In genomic region chr13:70941454-70941853, GRCh38 we compare ENCODE assay signal across 22 cellular contexts.
DNase-seq lines count a peak whose midpoint lies in the region; ATAC-seq, FAIRE-seq and TF ChIP-seq lines count a peak whose summit lies in the region.
"Had no signal": no experiment of that assay in that cellular context is flagged by ENCODE, and none has a peak within 500 bp of the region (broad histone marks: within the 10 kb centered on the region; RNA-seq: fewer than 3 reads in every experiment).

No MANE protein-coding gene starts in this region.

- H3K27ac ChIP-seq in liver (ENCODE audit: low read depth in 1 of 2, low read length in 2 of 2) (no peak overlapping the region), small intestine (ENCODE audit: low read depth in 1 of 2, low read length in 1 of 2) (no peak overlapping the region)
- H3K27ac ChIP-seq: 22Rv1; A549; BLaER1 treated with 17β-estradiol and CSF1 and Interleukin-3, amounts not matched to agents 10 nM and 100 nM; C4-2B had no signal

- no peak for TF ChIP-seq RAD21 in liver (IDR thresholded peaks at IDR 0.05)

- H3K36me3 ChIP-seq in liver (ENCODE audit: control insufficient read depth in 4 of 4, insufficient read depth in 3 of 4, low read depth in 1 of 4, low read length in 3 of 4) (no peaks in the 10 kb centered on the region), small intestine (ENCODE audit: control insufficient read depth in 2 of 2, insufficient read depth in 2 of 2, low read length in 2 of 2) (no peaks in the 10 kb centered on the region)
- H3K36me3 ChIP-seq: BLaER1 treated with 17β-estradiol and CSF1 and Interleukin-3, amounts not matched to agents 10 nM and 100 nM had no signal

- WGBS in liver = 23% methylated on average over 1 of the region's 1 CpG
- 21 to 51% (median 23%) methylated on average over 1 of the region's 1 CpG for WGBS in small intestine, 3 donors

- FAIRE-seq in small intestine (lab: Jason Lieb, UNC) = no peak
- FAIRE-seq: A549, G401.6, GM12891, GM19239 had no signal

- no peak for TF ChIP-seq CTCF in liver (IDR thresholded peaks at IDR 0.05; ENCODE audit: low read depth, low read length, missing input control)

- H3K9ac ChIP-seq in liver (ENCODE audit: low read depth in 1 of 2, low read length in 2 of 2) = no peak overlapping the region
- H3K9ac ChIP-seq: BLaER1 treated with 17β-estradiol and CSF1 and Interleukin-3, amounts not matched to agents 10 nM and 100 nM had no signal

- H3K4me3 ChIP-seq in liver (ENCODE audit: low read depth in 1 of 3, low read length in 3 of 3) (no peak overlapping the region), small intestine (ENCODE audit: low read depth in 1 of 2, low read length in 2 of 2) (no peak overlapping the region)
- H3K4me3 ChIP-seq: A549; BLaER1 treated with 17β-estradiol and CSF1 and Interleukin-3, amounts not matched to agents 10 nM and 100 nM had no signal

- ATAC-seq in left lobe of liver (peak; percentile 71), GM18858 (IDR thresholded peaks at IDR 0.05; ENCODE audit: unreplicated experiment) (no peak)
- ATAC-seq: A549; CD8-positive, alpha-beta T cell had no signal

- peaks cover 0 to 1% (median 0%) of the 10 kb centered on the region in 4 donors for H3K4me1 ChIP-seq in liver (ENCODE audit: control insufficient read depth in 4 of 4, insufficient read depth in 4 of 4, low read length in 3 of 4)
- H3K4me1 ChIP-seq in small intestine (ENCODE audit: control insufficient read depth in 2 of 2, insufficient read depth in 1 of 2, low read depth in 1 of 2, low read length in 1 of 2) = no peaks in the 10 kb centered on the region
- H3K4me1 ChIP-seq: A549 had no signal

- H3K9me3 ChIP-seq in liver (ENCODE audit: control insufficient read depth in 4 of 4, low read length in 3 of 4) (no peaks in the 10 kb centered on the region), small intestine (ENCODE audit: control insufficient read depth, low read depth) (no peaks in the 10 kb centered on the region)
- H3K9me3 ChIP-seq: A549; BLaER1 treated with 17β-estradiol and CSF1 and Interleukin-3, amounts not matched to agents 10 nM and 100 nM; Caco-2 had no signal

- H3K27me3 ChIP-seq in liver (ENCODE audit: control insufficient read depth in 4 of 4, insufficient read depth in 4 of 4, low read length in 3 of 4) = no peaks in the 10 kb centered on the region
- H3K27me3 ChIP-seq in small intestine (ENCODE audit: control insufficient read depth in 2 of 2, insufficient read depth in 2 of 2, low read length in 2 of 2) = no peaks in the 10 kb centered on the region
- H3K27me3 ChIP-seq: BLaER1 treated with 17β-estradiol and CSF1 and Interleukin-3, amounts not matched to agents 10 nM and 100 nM had no signal

- DNase-seq in DMS53 (lab: John Stamatoyannopoulos, UW) = peak; percentile 0
- DNase-seq in DMS53 treated with DMSO at 0.1 percent for 48 hours (lab: John Stamatoyannopoulos, UW; ENCODE audit: unreplicated experiment) = no peak
- DNase-seq in left lobe of liver (ENCODE audit: low spot score) = no peak
- peak; percentile 1 for DNase-seq in small intestine
- no peak for DNase-seq in nucleus accumbens (lab: John Stamatoyannopoulos, UW)
- DNase-seq in NCI-H1417 treated with DMSO at 0.1 percent for 48 hours (lab: John Stamatoyannopoulos, UW) = no peak
- DNase-seq: AML-193; Caco-2; CD4-positive, alpha-beta T cell; CD8-positive, alpha-beta T cell; DMS 273 treated with DMSO at 0.1 percent for 48 hours; DMS79 treated with DMSO at 0.1 percent for 48 hours; GF-D8 had no signal

TF ChIP-seq in liver, 16 proteins besides CTCF, POLR2A, EP300 and RAD21:
- peak; percentile 29 to 48 for TF ChIP-seq HNF4A (conservative IDR thresholded peaks at IDR 0.05)
- no peak for TF ChIP-seq NR2F2 (IDR thresholded peaks at IDR 0.05)
- no peak for TF ChIP-seq SP1 (IDR thresholded peaks at IDR 0.05)
- peak in 1 of 2 donors; percentile 18 for TF ChIP-seq RXRA (IDR thresholded peaks at IDR 0.05)
- no peak for TF ChIP-seq HNF4G (IDR thresholded peaks at IDR 0.05)
- TF ChIP-seq, protein P1, sequence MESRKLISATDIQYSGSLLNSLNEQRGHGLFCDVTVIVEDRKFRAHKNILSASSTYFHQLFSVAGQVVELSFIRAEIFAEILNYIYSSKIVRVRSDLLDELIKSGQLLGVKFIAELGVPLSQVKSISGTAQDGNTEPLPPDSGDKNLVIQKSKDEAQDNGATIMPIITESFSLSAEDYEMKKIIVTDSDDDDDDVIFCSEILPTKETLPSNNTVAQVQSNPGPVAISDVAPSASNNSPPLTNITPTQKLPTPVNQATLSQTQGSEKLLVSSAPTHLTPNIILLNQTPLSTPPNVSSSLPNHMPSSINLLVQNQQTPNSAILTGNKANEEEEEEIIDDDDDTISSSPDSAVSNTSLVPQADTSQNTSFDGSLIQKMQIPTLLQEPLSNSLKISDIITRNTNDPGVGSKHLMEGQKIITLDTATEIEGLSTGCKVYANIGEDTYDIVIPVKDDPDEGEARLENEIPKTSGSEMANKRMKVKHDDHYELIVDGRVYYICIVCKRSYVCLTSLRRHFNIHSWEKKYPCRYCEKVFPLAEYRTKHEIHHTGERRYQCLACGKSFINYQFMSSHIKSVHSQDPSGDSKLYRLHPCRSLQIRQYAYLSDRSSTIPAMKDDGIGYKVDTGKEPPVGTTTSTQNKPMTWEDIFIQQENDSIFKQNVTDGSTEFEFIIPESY (IDR thresholded peaks at IDR 0.05) = no peak
- TF ChIP-seq EGR1 (IDR thresholded peaks at IDR 0.05; ENCODE audit: low read depth in 2 of 2) = no peak
- TF ChIP-seq FOXA2 (IDR thresholded peaks at IDR 0.05) = no peak
- TF ChIP-seq, protein P2, sequence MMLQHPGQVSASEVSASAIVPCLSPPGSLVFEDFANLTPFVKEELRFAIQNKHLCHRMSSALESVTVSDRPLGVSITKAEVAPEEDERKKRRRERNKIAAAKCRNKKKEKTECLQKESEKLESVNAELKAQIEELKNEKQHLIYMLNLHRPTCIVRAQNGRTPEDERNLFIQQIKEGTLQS (IDR thresholded peaks at IDR 0.05) = no peak
- TF ChIP-seq REST (IDR thresholded peaks at IDR 0.05) = no peak
- TF ChIP-seq, protein P3, sequence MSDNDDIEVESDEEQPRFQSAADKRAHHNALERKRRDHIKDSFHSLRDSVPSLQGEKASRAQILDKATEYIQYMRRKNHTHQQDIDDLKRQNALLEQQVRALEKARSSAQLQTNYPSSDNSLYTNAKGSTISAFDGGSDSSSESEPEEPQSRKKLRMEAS (IDR thresholded peaks at IDR 0.05) = no peak
- no peak for TF ChIP-seq YY1 (IDR thresholded peaks at IDR 0.05)
- no peak for TF ChIP-seq JUND (IDR thresholded peaks at IDR 0.05)
- TF ChIP-seq FOXA1 (IDR thresholded peaks at IDR 0.05) = no peak
- no peak for TF ChIP-seq TAF1 (conservative IDR thresholded peaks at IDR 0.05)

Comparison
In these comparisons a context has a peak if more than half of its experiments do, and no peak if none do; other contexts are left out.
1. DNase-seq: peak in DMS53 (single experiment) and small intestine (single experiment); none in DMS53 treated with DMSO at 0.1 percent for 48 hours (single experiment), left lobe of liver (single experiment), nucleus accumbens (0 of 56) and NCI-H1417 treated with DMSO at 0.1 percent for 48 hours (single experiment).